In genomic region chr15:40511472-40512133, GRCh38 we compare ENCODE assay signal across 7 cellular contexts. TPM values are rescaled to one million over a fixed set of nuclear protein-coding genes. Genes with fewer than 3 reads are reported as not detected.
A peak's percentile ranks its signal among the peaks of the same experiment; 100 is the strongest.
DNase-seq lines count a peak whose midpoint lies in the region; ATAC-seq and TF ChIP-seq lines count a peak whose summit lies in the region.

No MANE protein-coding gene starts in this region.

- no peak overlapping the region for H3K27ac Mint-ChIP-seq in stimulated activated effector memory CD8-positive, alpha-beta T cell treated with anti-CD3 and anti-CD28 coated beads, Interleukin-12 subunit alpha, Interleukin-12 subunit beta, amount 100 ng/mL, for 72 hours

- ATAC-seq in stimulated activated effector memory CD8-positive, alpha-beta T cell treated with anti-CD3 and anti-CD28 coated beads, Interleukin-12 subunit alpha, Interleukin-12 subunit beta, amount 100 ng/mL, for 72 hours, result peak; percentile 62

- H3K36me3 Mint-ChIP-seq in stimulated activated effector memory CD8-positive, alpha-beta T cell treated with anti-CD3 and anti-CD28 coated beads, Interleukin-12 subunit alpha, Interleukin-12 subunit beta, amount 100 ng/mL, for 72 hours, result no peaks in the 10 kb centered on the region

- DNase-seq in GM10266 (ENCODE audit: extremely low spot score) (peak; percentile 61), HCEC 1CT (peak; percentile 25), RPMI8226 (peak; percentile 64), cerebellum (ENCODE audit: low spot score) (peak; percentile 58), kidney tubule cell (ENCODE audit: low spot score) (peak; percentile 33), middle frontal gyrus (ENCODE audit: extremely low spot score, low spot score) (no peak)
- DNase-seq in stimulated activated effector memory CD8-positive, alpha-beta T cell treated with anti-CD3 and anti-CD28 coated beads, Interleukin-12 subunit alpha, Interleukin-12 subunit beta, amount 100 ng/mL, for 72 hours (ENCODE audit: low spot score in 2 of 2), result peak; percentile 10 to 58

- peaks cover 22% of the 10 kb centered on the region for H3K4me1 Mint-ChIP-seq in stimulated activated effector memory CD8-positive, alpha-beta T cell treated with anti-CD3 and anti-CD28 coated beads, Interleukin-12 subunit alpha, Interleukin-12 subunit beta, amount 100 ng/mL, for 72 hours

- no peak for TF ChIP-seq CTCF in GM10266 (IDR thresholded peaks at IDR 0.05; ENCODE audit: control insufficient read depth, insufficient read depth, low read depth, missing control alignments)

- H3K4me3 Mint-ChIP-seq in stimulated activated effector memory CD8-positive, alpha-beta T cell treated with anti-CD3 and anti-CD28 coated beads, Interleukin-12 subunit alpha, Interleukin-12 subunit beta, amount 100 ng/mL, for 72 hours, result peak overlapping the region; percentile 72

- H3K9me3 Mint-ChIP-seq in stimulated activated effector memory CD8-positive, alpha-beta T cell treated with anti-CD3 and anti-CD28 coated beads, Interleukin-12 subunit alpha, Interleukin-12 subunit beta, amount 100 ng/mL, for 72 hours, result no peaks in the 10 kb centered on the region

RNA-seq across cellular contexts. Expression of gene CHST14, which starts 40.8 kb away (rescaled TPM):
- 3.8 TPM for total RNA-seq in cerebellum

RNA-seq across cellular contexts. Expression of gene CCDC32, which starts 53.2 kb away (rescaled TPM):
- total RNA-seq in cerebellum, result 15.2 TPM

RNA-seq across cellular contexts. Expression of gene RPUSD2, which starts 57.5 kb away (rescaled TPM):
- total RNA-seq in cerebellum, result 8.1 TPM
